In the genomic region with DNA sequence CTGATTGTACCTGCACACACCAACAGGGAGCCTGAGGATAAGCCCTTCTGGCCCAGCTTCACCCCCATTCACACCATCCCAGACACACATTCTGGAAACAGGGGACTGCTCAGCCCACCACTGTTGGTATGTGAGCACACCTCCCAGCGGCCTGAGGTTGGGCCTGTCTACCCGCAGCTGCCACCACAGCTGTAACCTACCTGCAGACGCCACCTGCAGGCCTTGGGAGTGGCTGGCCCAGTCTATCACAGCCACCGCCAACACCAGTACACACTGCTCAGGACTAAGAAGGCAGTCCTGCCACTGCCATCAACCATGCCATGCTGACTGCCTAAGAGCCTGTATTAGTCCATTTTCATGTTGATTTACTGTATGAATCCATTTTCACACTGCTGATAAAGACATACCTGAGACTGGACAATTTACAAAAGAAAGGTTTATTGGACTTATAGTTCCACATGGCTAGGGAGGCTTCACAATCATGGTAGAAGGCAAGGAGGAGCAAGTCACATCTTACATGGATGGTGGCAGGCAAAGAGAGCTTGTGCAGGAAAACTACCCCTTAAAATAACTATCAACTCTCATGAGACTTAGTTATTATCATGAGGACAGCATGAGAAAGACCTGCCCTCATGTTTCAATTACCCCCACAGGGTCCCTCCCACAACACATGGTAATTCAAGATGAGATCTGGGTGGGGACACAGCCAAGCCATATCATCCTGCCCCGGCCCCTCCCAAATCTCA, we compare ENCODE assay signal across 27 cellular contexts. TPM values are rescaled to one million over a fixed set of nuclear protein-coding genes. Genes with fewer than 3 reads are reported as not detected.
DNase-seq lines count a peak whose midpoint lies in the region; ATAC-seq and TF ChIP-seq lines count a peak whose summit lies in the region.
"Had no signal": no experiment of that assay in that cellular context is flagged by ENCODE, and none has a peak within 500 bp of the region (broad histone marks: within the 10 kb centered on the region; RNA-seq: fewer than 3 reads in every experiment).

No MANE protein-coding gene starts in this region.

- peak overlapping the region; percentile 34 for H3K27ac Mint-ChIP-seq in activated T-cell treated with anti-CD3 and anti-CD28 coated beads, Interleukin-2, amount 50 U/mL, for 24 hours
- H3K27ac Mint-ChIP-seq in endothelial cell (ENCODE audit: unreplicated experiment), result no peak overlapping the region
- H3K27ac Mint-ChIP-seq: activated CD4-positive, alpha-beta memory T cell treated with anti-CD3 and anti-CD28 coated beads for 36 hours had no signal

- H3K9me2 ChIP-seq in HCT116 (ENCODE audit: insufficient read depth), result no peaks in the 10 kb centered on the region
- H3K9me2 ChIP-seq in SK-N-SH, result no peaks in the 10 kb centered on the region

- H3K4me3 ChIP-seq in HCT116 (replicated peaks in 1 of 2; ENCODE audit: low read depth in 1 of 2, low read length in 2 of 2) (no peak overlapping the region), osteoblast (ENCODE audit: insufficient read depth, low read length) (no peak overlapping the region), SK-N-SH (ENCODE audit: low read depth in 2 of 2, low read length in 1 of 2) (no peak overlapping the region)
- H3K4me3 ChIP-seq: left ventricle myocardium inferior, transverse colon had no signal

- H3K79me2 ChIP-seq in HCT116 (ENCODE audit: insufficient read depth, low read length) (peaks cover 85% of the 10 kb centered on the region), osteoblast (ENCODE audit: insufficient read depth, low read length) (peaks cover 95% of the 10 kb centered on the region), SK-N-SH (ENCODE audit: insufficient read depth) (peaks cover 100% of the 10 kb centered on the region)

- no peak for TF ChIP-seq POLR2A in HCT116 (IDR thresholded peaks at IDR 0.05; ENCODE audit: borderline replicate concordance, extremely low read depth, insufficient read depth, insufficient read length)

- H3K27me3 Mint-ChIP-seq in activated T-cell treated with anti-CD3 and anti-CD28 coated beads, Interleukin-2, amount 50 U/mL, for 24 hours, result no peaks in the 10 kb centered on the region
- peaks cover 2% of the 10 kb centered on the region for H3K27me3 Mint-ChIP-seq in endothelial cell (ENCODE audit: unreplicated experiment)
- H3K27me3 Mint-ChIP-seq: activated CD4-positive, alpha-beta memory T cell treated with anti-CD3 and anti-CD28 coated beads for 36 hours; brain; stimulated activated naive CD8-positive, alpha-beta T cell treated with anti-CD3 and anti-CD28 coated beads, Interleukin-15, Interleukin-2, amounts not matched to agents 100 ng/mL and 50 ng/mL, for 24 hours had no signal

- no peaks in the 10 kb centered on the region for H3F3A ChIP-seq in SK-N-SH (replicated peaks; ENCODE audit: insufficient read depth)

- H3K27me3 ChIP-seq in HCT116 (ENCODE audit: insufficient read depth, low read length) (no peaks in the 10 kb centered on the region), osteoblast (ENCODE audit: insufficient read depth, low read length) (no peaks in the 10 kb centered on the region), SK-N-SH (ENCODE audit: insufficient read depth) (no peaks in the 10 kb centered on the region)
- H3K27me3 ChIP-seq: transverse colon had no signal

- no peak for DNase-seq in activated T-cell treated with anti-CD3 and anti-CD28 coated beads, Interleukin-2, amount 50 U/mL, for 24 hours
- no peak for DNase-seq in activated T-cell treated with anti-CD3 and anti-CD28 coated beads, Interleukin-2, amount 50 U/mL, for 48 hours
- no peak for DNase-seq in HCT116 (ENCODE audit: low read depth, low spot score)
- no peak for DNase-seq in endothelial cell (ENCODE audit: low spot score)
- peak; percentile 29 for DNase-seq in osteoblast (ENCODE audit: insufficient read length, low spot score, missing footprints)
- DNase-seq in hypothalamus (lab: John Stamatoyannopoulos, UW), result no peak
- DNase-seq in SK-N-SH, result no peak
- DNase-seq: activated CD4-positive, alpha-beta memory T cell treated with anti-CD3 and anti-CD28 coated beads for 36 hours; activated CD4-positive, CD25-positive, alpha-beta regulatory T cell; activated effector memory CD4-positive, alpha-beta T cell treated with anti-CD3 and anti-CD28 coated beads, Interleukin-2, amount 50 U/mL, for 16 hours; AML-193; effector CD8-positive, alpha-beta T cell; foreskin melanocyte; IMR-90; left ventricle myocardium inferior; midbrain; NCI-H1092 treated with DMSO at 0.1 percent for 48 hours; NCI-H2081; NCI-H226; NCI-H748 treated with DMSO at 0.1 percent for 48 hours; T-helper 9 cell; transverse colon had no signal

- peaks cover 54% of the 10 kb centered on the region for H3K36me3 Mint-ChIP-seq in activated T-cell treated with anti-CD3 and anti-CD28 coated beads, Interleukin-2, amount 50 U/mL, for 24 hours (ENCODE audit: low read depth)
- peaks cover 34% of the 10 kb centered on the region for H3K36me3 Mint-ChIP-seq in endothelial cell (ENCODE audit: low read depth, unreplicated experiment)

- H4K20me1 ChIP-seq in HCT116 (ENCODE audit: insufficient read depth) (peaks cover 11% of the 10 kb centered on the region), osteoblast (ENCODE audit: insufficient read depth, low read length) (peaks cover 76% of the 10 kb centered on the region), SK-N-SH (ENCODE audit: insufficient read depth) (peaks cover 95% of the 10 kb centered on the region)

- H3K4me3 Mint-ChIP-seq in activated T-cell treated with anti-CD3 and anti-CD28 coated beads, Interleukin-2, amount 50 U/mL, for 24 hours, result no peak overlapping the region
- peak overlapping the region; percentile 29 for H3K4me3 Mint-ChIP-seq in endothelial cell (ENCODE audit: unreplicated experiment)
- H3K4me3 Mint-ChIP-seq: activated CD4-positive, alpha-beta memory T cell treated with anti-CD3 and anti-CD28 coated beads for 36 hours; brain; stimulated activated naive CD8-positive, alpha-beta T cell treated with anti-CD3 and anti-CD28 coated beads, Interleukin-15, Interleukin-2, amounts not matched to agents 100 ng/mL and 50 ng/mL, for 24 hours had no signal

- WGBS in SK-N-SH (ENCODE audit: low lambda C conversion rate), result 88% methylated on average over 2 of the region's 5 CpGs

- CTCF ChIA-PET in HCT116 (lab: Charles Lee) (no interaction called here), SK-N-SH (lab: Yijun Ruan, JAX) (interaction anchor here (0.7 to 1.6 kb wide), 2 partner anchors 11 to 30 kb away, joined by 3 to 4 read pairs; no protein-coding TSS in a partner anchor)

- peaks cover 79% of the 10 kb centered on the region for H3K4me1 Mint-ChIP-seq in activated T-cell treated with anti-CD3 and anti-CD28 coated beads, Interleukin-2, amount 50 U/mL, for 24 hours (ENCODE audit: low read depth)
- peaks cover 19% of the 10 kb centered on the region for H3K4me1 Mint-ChIP-seq in endothelial cell (ENCODE audit: unreplicated experiment)

- no peak overlapping the region for H2AFZ ChIP-seq in HCT116 (ENCODE audit: low read depth, low read length, poor library complexity, severe bottlenecking)
- H2AFZ ChIP-seq in osteoblast (ENCODE audit: low read length), result no peak overlapping the region
- no peak overlapping the region for H2AFZ ChIP-seq in SK-N-SH (ENCODE audit: low read depth)

- TF ChIP-seq CTCF in HCT116 (IDR thresholded peaks at IDR 0.05 in 2 of 3, conservative IDR thresholded peaks at IDR 0.05 in 1 of 3; ENCODE audit: borderline replicate concordance in 1 of 3, insufficient read depth in 1 of 3, low read depth in 2 of 3, low read length in 2 of 3) (peak in 2 of 3 experiments; percentile 16; a peak in 2 of 6 replicates), endothelial cell (IDR thresholded peaks at IDR 0.05; ENCODE audit: unreplicated experiment) (no peak), osteoblast (IDR thresholded peaks at IDR 0.05; ENCODE audit: extremely low read depth, low read depth, low read length) (no peak), SK-N-SH (IDR thresholded peaks at IDR 0.05) (no peak)

- RAD21 ChIA-PET in HCT116 (lab: Charles Lee; ENCODE audit: low non-redundant PET in 1 of 2, low total read pairs in 2 of 2, uncharacterized antibody in 2 of 2, unreplicated experiment in 2 of 2), result no interaction called here

- H3K4me1 ChIP-seq in HCT116 (ENCODE audit: control insufficient read depth in 1 of 2, insufficient read depth in 2 of 2, low read length in 2 of 2) (no peaks in the 10 kb centered on the region), osteoblast (ENCODE audit: insufficient read depth, low read length) (no peaks in the 10 kb centered on the region), SK-N-SH (ENCODE audit: control insufficient read depth in 1 of 2, insufficient read depth in 2 of 2, low read depth in 1 of 2, low read length in 1 of 2) (no peaks in the 10 kb centered on the region; a peak in 1 of 4 replicates)

- no peak for TF ChIP-seq EP300 in SK-N-SH (IDR thresholded peaks at IDR 0.05; ENCODE audit: borderline replicate concordance in 1 of 2, low read depth in 1 of 2, low read length in 1 of 2)

- H3K27ac ChIP-seq in HCT116 (ENCODE audit: low read depth, low read length) (no peak overlapping the region), osteoblast (ENCODE audit: low read depth, low read length) (no peak overlapping the region), SK-N-SH (ENCODE audit: low read depth in 2 of 2, low read length in 1 of 2) (no peak overlapping the region)
- H3K27ac ChIP-seq: left ventricle myocardium inferior, transverse colon had no signal

- H3K36me3 ChIP-seq in HCT116 (ENCODE audit: control insufficient read depth in 1 of 2, insufficient read depth in 2 of 2, low read length in 2 of 2), result 0 out of 4 replicates have a peak, but pooled peaks cover 0 to 6% of the 10 kb centered on the region in 2 experiments
- no peaks in the 10 kb centered on the region for H3K36me3 ChIP-seq in osteoblast (ENCODE audit: insufficient read depth, low read length)
- peaks cover 0 to 6% of the 10 kb centered on the region in 2 experiments for H3K36me3 ChIP-seq in SK-N-SH (replicated peaks in 1 of 2; ENCODE audit: control insufficient read depth in 1 of 2, insufficient read depth in 2 of 2, low read length in 1 of 2)
- H3K36me3 ChIP-seq: transverse colon had no signal

- H3K9ac ChIP-seq in HCT116 (ENCODE audit: low read length) (no peak overlapping the region), SK-N-SH (no peak overlapping the region)

- H3K4me2 ChIP-seq in HCT116 (ENCODE audit: low read length) (no peak overlapping the region), osteoblast (ENCODE audit: insufficient read depth, low read length) (no peak overlapping the region), SK-N-SH (no peak overlapping the region)

- POLR2A ChIA-PET in HCT116 (lab: Charles Lee) (no interaction called here), SK-N-SH (lab: Yijun Ruan, JAX) (no interaction called here)

- peaks cover 15% of the 10 kb centered on the region for H3K9me3 Mint-ChIP-seq in activated T-cell treated with anti-CD3 and anti-CD28 coated beads, Interleukin-2, amount 50 U/mL, for 24 hours
- no peaks in the 10 kb centered on the region for H3K9me3 Mint-ChIP-seq in endothelial cell (ENCODE audit: unreplicated experiment)
- H3K9me3 Mint-ChIP-seq: stimulated activated naive CD8-positive, alpha-beta T cell treated with anti-CD3 and anti-CD28 coated beads, Interleukin-15, Interleukin-2, amounts not matched to agents 100 ng/mL and 50 ng/mL, for 24 hours had no signal

- intact Hi-C loops in HCT116 (cut with micrococcal nuclease), result no loop called here

- H3K9me3 ChIP-seq in HCT116 (ENCODE audit: control insufficient read depth in 1 of 2, insufficient read depth in 1 of 2, low read depth in 1 of 2, low read length in 2 of 2) (no peaks in the 10 kb centered on the region), osteoblast (ENCODE audit: low read depth, low read length) (no peaks in the 10 kb centered on the region), SK-N-SH (no peaks in the 10 kb centered on the region)
- H3K9me3 ChIP-seq: transverse colon had no signal

- ATAC-seq in HCT116 (peak; percentile 60), GM18909 (IDR thresholded peaks at IDR 0.05; ENCODE audit: poor library complexity, unreplicated experiment) (no peak)
- ATAC-seq: esophagus mucosa, sciatic nerve had no signal

- no TSS peak for BruUV-seq in HCT116 (replicated peaks; lab: Mats Ljungman, UMichigan)

- no peak for TF ChIP-seq RAD21 in HCT116 (IDR thresholded peaks at IDR 0.05; ENCODE audit: low read depth)
- no peak for TF ChIP-seq RAD21 in SK-N-SH (IDR thresholded peaks at IDR 0.05; ENCODE audit: low read length)

RNA-seq across cellular contexts. Expression of a gene that starts 30.6 kb away (rescaled TPM):
- 43.1 TPM for total RNA-seq in HCT116 (2021; ENCODE audit: unreplicated experiment)
- polyA plus RNA-seq in HCT116 (2012), result 25.9 and 35.7 TPM in 2 replicates
- 73.7 TPM for total RNA-seq in endothelial cell (ENCODE audit: unreplicated experiment)
- total RNA-seq in osteoblast, result 36.9 and 41.8 TPM in 2 replicates
- 8.4 and 8.9 TPM in 2 replicates for polyA plus RNA-seq in SK-N-SH (2012; rRNA removed)
- polyA plus RNA-seq in SK-N-SH (2012; cell fraction: cytosol; rRNA removed), result 10.6 and 18.9 TPM in 2 replicates
- polyA plus RNA-seq in SK-N-SH (2012; cell fraction: nucleus; rRNA removed), result 13.0 and 14.0 TPM in 2 replicates

RNA-seq across cellular contexts. Expression of a gene that starts 31.0 kb away (rescaled TPM):
- total RNA-seq in HCT116 (2021; ENCODE audit: unreplicated experiment) (11.2 TPM), endothelial cell (ENCODE audit: unreplicated experiment) (24.7 TPM), osteoblast (14.8 and 15.6 TPM in 2 replicates)
- polyA plus RNA-seq in HCT116 (2012), result 25.1 and 25.5 TPM in 2 replicates
- 54.2 and 66.6 TPM in 2 replicates for polyA plus RNA-seq in SK-N-SH (2012; rRNA removed)
- polyA plus RNA-seq in SK-N-SH (2012; cell fraction: cytosol; rRNA removed), result 89.0 and 113 TPM in 2 replicates
- 15.0 and 18.6 TPM in 2 replicates for polyA plus RNA-seq in SK-N-SH (2012; cell fraction: nucleus; rRNA removed)

Comparison
In these comparisons a context has a peak if more than half of its experiments do, and no peak if none do; other contexts are left out.
1. CTCF ChIP-seq: peak in HCT116 (2 of 3); none in endothelial cell (single experiment), osteoblast (single experiment) and SK-N-SH (single experiment).